Comparison of ENCODE assay signal across 8 cellular contexts in the genomic region with DNA sequence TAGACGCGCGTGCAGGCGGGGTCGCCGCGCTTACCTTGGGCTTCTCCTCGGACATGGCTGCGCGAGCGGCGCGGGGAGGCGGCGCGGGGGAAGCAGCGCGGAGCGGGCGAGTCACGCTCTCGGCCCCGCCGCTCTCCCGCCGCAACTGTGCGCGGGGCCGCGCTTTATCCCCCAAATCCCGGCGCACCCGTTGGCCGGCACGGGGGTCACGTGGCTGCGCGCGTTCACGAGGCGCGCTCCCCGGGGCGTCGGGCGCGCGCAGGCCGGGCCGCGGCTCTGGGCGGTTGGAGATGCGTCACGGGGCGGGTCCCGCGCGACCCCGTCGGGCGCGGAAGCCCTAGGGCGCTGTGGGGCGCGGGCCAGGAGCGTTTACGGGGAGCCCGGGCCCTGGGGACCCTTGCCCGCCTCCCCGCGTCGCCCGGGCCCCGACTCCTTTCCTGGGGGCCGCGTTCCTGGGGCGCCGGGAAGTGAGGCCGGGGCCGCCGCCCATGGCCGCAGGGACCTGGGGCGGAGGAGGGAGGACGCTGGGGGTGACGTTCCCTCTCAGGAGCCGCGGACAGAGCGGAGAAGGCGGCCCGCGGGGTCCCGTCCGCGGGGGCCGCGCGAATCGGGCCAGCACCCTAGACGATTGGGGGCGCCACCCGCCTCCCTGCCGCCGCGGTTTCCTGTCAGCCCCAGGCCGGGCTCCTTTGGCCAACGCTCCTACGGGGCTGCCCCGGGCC. TPM values are rescaled to one million over a fixed set of nuclear protein-coding genes. Genes with fewer than 3 reads are reported as not detected.
DNase-seq lines count a peak whose midpoint lies in the region; ATAC-seq and TF ChIP-seq lines count a peak whose summit lies in the region.

A gene (minus strand): TSS at position 149 of the 722 bp plus-strand sequence. CDS start 94 bp downstream, at position 55.

- H3K4me1 Mint-ChIP-seq in chondrocyte (ENCODE audit: low read depth), result peaks cover 22% of the 10 kb centered on the region

- TF ChIP-seq CTCF in chondrocyte (IDR thresholded peaks at IDR 0.05), result peak; percentile 51

- peaks cover 11% of the 10 kb centered on the region for H3K36me3 Mint-ChIP-seq in chondrocyte (ENCODE audit: low read depth)

- H3K27ac Mint-ChIP-seq in chondrocyte (ENCODE audit: unreplicated experiment), result no peak within 1 kb of the TSS

- H3K9me3 Mint-ChIP-seq in chondrocyte (ENCODE audit: low read depth), result peaks cover 21% of the 10 kb centered on the region

- peak within 1 kb of the TSS; percentile 66 for H3K4me3 Mint-ChIP-seq in chondrocyte (ENCODE audit: unreplicated experiment)

- ATAC-seq in HG02798 (IDR thresholded peaks at IDR 0.05; ENCODE audit: poor library complexity, unreplicated experiment), result peak; percentile 73

- no peaks in the 10 kb centered on the region for H3K27me3 Mint-ChIP-seq in chondrocyte (ENCODE audit: low read depth)

- DNase-seq in NCI-H82 (lab: John Stamatoyannopoulos, UW), result peak; percentile 84
- DNase-seq in NCI-H82 treated with DMSO at 0.1 percent for 48 hours (lab: John Stamatoyannopoulos, UW; ENCODE audit: unreplicated experiment), result no peak
- DNase-seq in NCI-H2171 (lab: John Stamatoyannopoulos, UW), result peak; percentile 85
- peak; percentile 71 to 76 for DNase-seq in activated CD4-positive, alpha-beta T cell treated with anti-CD3 and anti-CD28 coated beads for 24 hours (ENCODE audit: low read depth in 2 of 2)
- no peak for DNase-seq in chondrocyte (ENCODE audit: low spot score)
- peak; percentile 22 for DNase-seq in kidney glomerular epithelial cell (lab: John Stamatoyannopoulos, UW)
- peak; percentile 86 for DNase-seq in stimulated activated CD4-positive, alpha-beta T cell treated with anti-CD3 and anti-CD28 coated beads, Interleukin-15, amount 100 ng/mL, for 24 hours

RNA-seq across cellular contexts. Expression of the gene that starts here (rescaled TPM):
- total RNA-seq in chondrocyte, result 51.3 to 60.3 TPM (median 52.3 TPM) in 3 replicates

Comparison
In these comparisons a context has a peak if more than half of its experiments do, and no peak if none do; other contexts are left out.
1. DNase-seq: peak in NCI-H82 (single experiment), NCI-H2171 (single experiment), activated CD4-positive, alpha-beta T cell treated with anti-CD3 and anti-CD28 coated beads for 24 hours (2 of 2), kidney glomerular epithelial cell (single experiment) and stimulated activated CD4-positive, alpha-beta T cell treated with anti-CD3 and anti-CD28 coated beads, Interleukin-15, amount 100 ng/mL, for 24 hours (single experiment); none in NCI-H82 treated with DMSO at 0.1 percent for 48 hours (single experiment) and chondrocyte (single experiment).